Comparison of ENCODE assay signal across 18 cellular contexts in genomic region chr16:11418506-11418905, GRCh38.
"Had no signal": no experiment of that assay in that cellular context is flagged by ENCODE, and none has a peak within 500 bp of the region (broad histone marks: within the 10 kb centered on the region; RNA-seq: fewer than 3 reads in every experiment).

No MANE protein-coding gene starts in this region.

- H3K27me3 Mint-ChIP-seq: type B pancreatic cell had no signal

- H3K4me3 ChIP-seq: colonic mucosa, heart left ventricle, lung, sigmoid colon, skin epidermis, suprapubic skin, thyroid gland had no signal

- H3K36me3 Mint-ChIP-seq: type B pancreatic cell had no signal

- H3K4me3 Mint-ChIP-seq: nephron progenitor cell, type B pancreatic cell had no signal

- H3K27ac Mint-ChIP-seq: nephron progenitor cell, type B pancreatic cell had no signal

- H3K9me3 Mint-ChIP-seq: type B pancreatic cell had no signal

- DNase-seq: colonic mucosa; dermis blood vessel endothelial cell; erythroblast; heart left ventricle; hippocampal formation; left colon; left ventricle myocardium superior; mesenchymal stem cell; midbrain; nephron progenitor cell; sigmoid colon; stimulated activated CD4-positive, alpha-beta T cell treated with anti-CD3 and anti-CD28 coated beads, Interleukin-12 subunit alpha, Interleukin-12 subunit beta, amount 100 ng/mL, for 4 hours; stimulated activated naive CD4-positive, alpha-beta T cell treated with Interleukin-2 at 50 U/mL for 16 hours; thyroid gland had no signal
